In the genomic region with DNA sequence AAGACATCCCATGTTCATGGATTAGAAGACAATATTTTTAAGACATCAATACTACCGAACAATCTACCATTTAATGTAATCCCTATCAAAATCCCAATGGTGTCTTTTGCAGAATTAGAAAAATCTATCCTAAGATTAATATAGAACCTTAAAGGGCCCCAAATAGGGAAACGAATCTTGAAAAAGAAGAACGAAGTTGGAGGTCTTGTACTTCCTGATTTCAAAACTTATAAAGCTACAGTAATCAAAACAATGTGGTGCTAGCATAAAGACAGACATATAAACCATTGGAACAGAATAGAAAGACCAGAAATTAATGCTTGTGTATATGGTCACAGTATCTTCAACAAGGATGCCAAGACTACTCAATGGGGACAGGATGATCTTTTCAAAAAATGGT, we compare ENCODE assay signal across 21 cellular contexts.
"Had no signal": no experiment of that assay in that cellular context is flagged by ENCODE, and none has a peak within 500 bp of the region (broad histone marks: within the 10 kb centered on the region; RNA-seq: fewer than 3 reads in every experiment).

No MANE protein-coding gene starts in this region.

- H3K4me1 ChIP-seq: esophagus muscularis mucosa, gastrocnemius medialis, neural progenitor cell, right atrium auricular region, sigmoid colon, stomach, transverse colon had no signal

- ATAC-seq: effector memory CD8-positive, alpha-beta T cell; gastrocnemius medialis; left lobe of liver; mucosa of descending colon; natural killer cell treated with Interleukin-12 subunit alpha and Interleukin-12 subunit beta and Interleukin-15 and Interleukin-18, amount 100 ng/mL, for 72 hours had no signal

- H3K36me3 ChIP-seq: esophagus muscularis mucosa, gastrocnemius medialis, ovary, right atrium auricular region, sigmoid colon, stomach, thoracic aorta, transverse colon had no signal

- H3K27me3 ChIP-seq: esophagus muscularis mucosa, gastrocnemius medialis, neural progenitor cell, ovary, right atrium auricular region, sigmoid colon, stomach, transverse colon had no signal

- DNase-seq: effector memory CD8-positive, alpha-beta T cell; gastrocnemius medialis; islet precursor cell; mammary epithelial cell; mucosa of descending colon; nucleus accumbens; ovary; sigmoid colon; stimulated activated CD4-positive, alpha-beta T cell treated with anti-CD3 and anti-CD28 coated beads, Interleukin-12 subunit alpha, Interleukin-12 subunit beta, amount 100 ng/mL, for 4 hours; stimulated activated naive CD4-positive, alpha-beta T cell; stomach; substantia nigra; transverse colon had no signal

- H3K4me3 ChIP-seq: esophagus muscularis mucosa, gastrocnemius medialis, mucosa of descending colon, neural progenitor cell, ovary, right atrium auricular region, sigmoid colon, skin epidermis, stomach, thoracic aorta, transverse colon had no signal

- H3K9me3 ChIP-seq: esophagus muscularis mucosa, gastrocnemius medialis, mucosa of descending colon, ovary, sigmoid colon, stomach, thoracic aorta, transverse colon had no signal

- H3K27ac ChIP-seq: epithelial cell of prostate, esophagus muscularis mucosa, gastrocnemius medialis, neural progenitor cell, ovary, right atrium auricular region, sigmoid colon, skin epidermis, stomach, thoracic aorta, transverse colon had no signal
